ENCODE assay signal across 8 cellular contexts in the genomic region with DNA sequence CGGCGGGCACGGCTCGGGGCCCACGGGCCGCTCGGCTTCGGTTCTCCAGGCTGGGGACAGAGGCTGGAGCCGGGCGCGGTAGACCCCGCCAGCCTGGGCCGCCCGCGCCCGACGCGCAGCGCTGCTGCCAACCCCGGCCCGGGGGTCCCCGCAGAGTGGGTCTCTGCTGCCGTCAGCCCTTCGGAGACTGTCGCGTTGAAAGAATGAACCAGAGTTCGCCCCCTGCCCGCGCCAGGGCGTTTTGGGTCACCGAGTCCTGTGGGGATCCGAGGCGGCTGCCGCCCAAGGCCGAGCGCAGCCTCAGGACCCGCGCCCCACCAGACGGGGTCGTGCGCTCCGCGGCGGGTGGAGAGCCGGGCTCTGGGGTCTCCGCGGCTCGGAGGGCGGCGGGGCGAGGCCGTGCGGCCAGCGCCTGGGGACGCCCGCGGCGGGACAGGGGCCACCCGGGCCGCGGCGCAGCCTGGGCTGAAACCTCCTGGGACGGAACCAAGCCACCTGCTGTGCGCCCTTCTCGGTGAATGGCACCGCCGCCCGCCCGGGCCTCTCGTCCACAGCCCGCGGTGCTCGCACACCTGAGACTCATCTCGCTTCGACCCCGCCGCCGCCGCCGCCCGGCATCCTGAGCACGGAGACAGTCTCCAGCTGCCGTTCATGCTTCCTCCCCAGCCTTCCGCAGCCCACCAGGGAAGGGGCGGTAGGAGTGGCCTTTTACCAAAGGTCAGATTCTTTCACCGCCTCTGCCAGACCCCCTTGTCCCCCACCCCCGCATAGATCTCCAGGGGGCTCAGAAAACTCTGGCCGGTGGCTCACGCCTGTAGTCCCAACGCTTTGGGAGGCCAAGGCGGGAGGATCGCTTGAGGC. TPM values are rescaled to one million over a fixed set of nuclear protein-coding genes. Genes with fewer than 3 reads are reported as not detected.
DNase-seq lines count a peak whose midpoint lies in the region; ATAC-seq and TF ChIP-seq lines count a peak whose summit lies in the region.

No MANE protein-coding gene starts in this region.

- H3K4me3 ChIP-seq in AG04450 (ENCODE audit: low read depth, low read length) (peak overlapping the region; percentile 64), HL-60 (replicated peaks; ENCODE audit: insufficient read depth, low read length) (peak overlapping the region; percentile 4; the same call in 1 of the 2 replicates), liver (ENCODE audit: low read depth in 1 of 3, low read length in 3 of 3) (peak overlapping the region in 2 of 3 donors; percentile 14 to 66), thyroid gland (replicated peaks in 1 of 3) (peak overlapping the region; percentile 17 to 51 (median 22))

- TF ChIP-seq POLR2A in thyroid gland (IDR thresholded peaks at IDR 0.05): no peak

- TF ChIP-seq CTCF in AG04450 (IDR thresholded peaks at IDR 0.05; ENCODE audit: low read depth, low read length) (no peak), HL-60 (IDR thresholded peaks at IDR 0.05; ENCODE audit: insufficient read depth, low read length) (no peak), liver (IDR thresholded peaks at IDR 0.05; ENCODE audit: low read depth, low read length, missing input control) (no peak), thyroid gland (IDR thresholded peaks at IDR 0.05) (no peak)

- peaks cover 3 to 18% (median 9%) of the 10 kb centered on the region in 4 donors for H3K36me3 ChIP-seq in liver (ENCODE audit: control insufficient read depth in 4 of 4, insufficient read depth in 3 of 4, low read depth in 1 of 4, low read length in 3 of 4)
- H3K36me3 ChIP-seq in thyroid gland: peaks cover 22 to 23% of the 10 kb centered on the region in 2 donors

- TF ChIP-seq RAD21 in liver (IDR thresholded peaks at IDR 0.05): no peak

- H3K27ac ChIP-seq in AG04450 (ENCODE audit: low read depth, low read length) (no peak overlapping the region), HL-60 (replicated peaks) (no peak overlapping the region), liver (ENCODE audit: low read depth in 1 of 2, low read length in 2 of 2) (no peak overlapping the region), thyroid gland (no peak overlapping the region)

- H3K4me1 ChIP-seq in liver (ENCODE audit: control insufficient read depth in 4 of 4, insufficient read depth in 4 of 4, low read length in 3 of 4) (peaks cover 9 to 20% (median 12%) of the 10 kb centered on the region in 4 donors), thyroid gland (peaks cover 0 to 14% of the 10 kb centered on the region in 2 donors)

- POLR2A ChIA-PET in AG04450 (lab: Yijun Ruan, JAX): interaction anchor here (0.5 kb wide), 1 partner anchor 184 kb away, joined by 3 read pairs; no protein-coding TSS in a partner anchor

- WGBS in liver: 8% methylated on average over 92 of the region's 92 CpGs
- 8 to 33% methylated on average over 3 to 44 of the region's 92 CpGs for WGBS in thyroid gland, 2 donors

- H3K9ac ChIP-seq in liver (ENCODE audit: low read depth in 1 of 2, low read length in 2 of 2): no peak overlapping the region

- CTCF ChIA-PET in AG04450 (lab: Charles Lee): interaction anchor here (0.6 kb wide), 1 partner anchor 150 kb away, joined by 3 read pairs; no protein-coding TSS in a partner anchor

- DNase-seq in AG04450 (ENCODE audit: low read depth, low spot score): no peak
- no peak for DNase-seq in HL-60 (ENCODE audit: low read depth in 1 of 2, low spot score in 1 of 2)
- DNase-seq in astrocyte of the hippocampus (ENCODE audit: low read depth, low spot score): peak; percentile 28
- DNase-seq in thyroid gland: peak; percentile 18 to 25
- no peak for DNase-seq in AG20443 (ENCODE audit: low spot score)
- DNase-seq in NCI-H2029 treated with DMSO at 0.1 percent for 48 hours (lab: John Stamatoyannopoulos, UW): no peak

- H3K27me3 ChIP-seq in AG04450 (ENCODE audit: control insufficient read depth, insufficient read depth, low read length) (peaks cover 10% of the 10 kb centered on the region), HL-60 (ENCODE audit: insufficient read depth, poor library complexity, severe bottlenecking) (peaks cover 28% of the 10 kb centered on the region), liver (ENCODE audit: control insufficient read depth in 4 of 4, insufficient read depth in 4 of 4, low read length in 3 of 4) (peaks cover 0 to 4% (median 2%) of the 10 kb centered on the region in 4 donors), thyroid gland (no peaks in the 10 kb centered on the region)

- ATAC-seq in HG03196 (IDR thresholded peaks at IDR 0.05; ENCODE audit: unreplicated experiment): no peak

- H3K9me3 ChIP-seq in AG04450 (ENCODE audit: control insufficient read depth, insufficient read depth, low read length): no peaks in the 10 kb centered on the region; the same call in 1 of the 2 replicates
- no peaks in the 10 kb centered on the region for H3K9me3 ChIP-seq in liver (ENCODE audit: control insufficient read depth in 4 of 4, low read length in 3 of 4)
- H3K9me3 ChIP-seq in thyroid gland: no peaks in the 10 kb centered on the region

- intact Hi-C loops in thyroid gland (cut with DNase I): no loop called here

TF ChIP-seq in liver, 16 proteins besides CTCF, POLR2A, EP300 and RAD21:
- no peak for TF ChIP-seq FOXA2 (IDR thresholded peaks at IDR 0.05)
- no peak for TF ChIP-seq HNF4G (IDR thresholded peaks at IDR 0.05)

RNA-seq across cellular contexts. Expression of gene B3GNT4, which starts 0.7 kb away (rescaled TPM):
- 0.12 and 0.32 TPM in 2 replicates for polyA plus RNA-seq in AG04450 (2011; rRNA removed)
- polyA minus RNA-seq in AG04450 (2011; rRNA and poly(A)+ RNA removed): 0.26 and 1.1 TPM in 2 replicates
- not detected for total RNA-seq in liver
- under 1 TPM; 0.14 to 0.43 TPM for polyA plus RNA-seq in liver
- under 1 TPM in 2 of 4 donors, not detected in 2; 0.11 to 0.13 TPM for total RNA-seq in thyroid gland

RNA-seq across cellular contexts. Expression of gene LRRC43, which starts 21.3 kb away (rescaled TPM):
- 0.27 and 0.48 TPM in 2 replicates for polyA plus RNA-seq in AG04450 (2011; rRNA removed)
- polyA minus RNA-seq in AG04450 (2011; rRNA and poly(A)+ RNA removed): 0.35 and 0.46 TPM in 2 replicates
- under 1 TPM in 1 of 2 donors, not detected in 1; 0.67 TPM for total RNA-seq in liver
- polyA plus RNA-seq in liver: under 1 TPM; 0.03 to 0.13 TPM
- total RNA-seq in thyroid gland: 10 to 100 TPM in 1 of 4 donors, 1 to 10 TPM in 3; 2.7 to 11.4 (median 5.3) TPM

RNA-seq across cellular contexts. Expression of gene DIABLO, which starts 21.7 kb away (rescaled TPM):
- polyA plus RNA-seq in AG04450 (2011; rRNA removed) (55.3 and 59.6 TPM in 2 replicates), liver (10 to 100 TPM; 29.5 to 34.4 TPM)
- polyA minus RNA-seq in AG04450 (2011; rRNA and poly(A)+ RNA removed): 27.6 and 29.7 TPM in 2 replicates
- total RNA-seq in liver (10 to 100 TPM; 20.4 to 27.4 TPM), thyroid gland (10 to 100 TPM; 48.4 to 66.0 (median 55.4) TPM)

RNA-seq across cellular contexts. Expression of gene IL31, which starts 30.2 kb away (rescaled TPM):
- not detected in 2 replicates for polyA plus RNA-seq in AG04450 (2011; rRNA removed)
- not detected in 2 replicates for polyA minus RNA-seq in AG04450 (2011; rRNA and poly(A)+ RNA removed)
- not detected for total RNA-seq in liver
- not detected for polyA plus RNA-seq in liver
- not detected for total RNA-seq in thyroid gland

Comparison
In these comparisons a context has a peak if more than half of its experiments do, and no peak if none do; other contexts are left out.
1. DNase-seq: peak in astrocyte of the hippocampus (single experiment) and thyroid gland (2 of 2); none in AG04450 (single experiment), HL-60 (0 of 2), AG20443 (single experiment) and NCI-H2029 treated with DMSO at 0.1 percent for 48 hours (single experiment).
2. H3K4me3 ChIP-seq: peak in every context shown above with its lines; median percentile 64 in AG04450; 40 in liver; 22 in thyroid gland; 4 in HL-60.